31 cellular contexts compared by ENCODE assay signal in the genomic region with DNA sequence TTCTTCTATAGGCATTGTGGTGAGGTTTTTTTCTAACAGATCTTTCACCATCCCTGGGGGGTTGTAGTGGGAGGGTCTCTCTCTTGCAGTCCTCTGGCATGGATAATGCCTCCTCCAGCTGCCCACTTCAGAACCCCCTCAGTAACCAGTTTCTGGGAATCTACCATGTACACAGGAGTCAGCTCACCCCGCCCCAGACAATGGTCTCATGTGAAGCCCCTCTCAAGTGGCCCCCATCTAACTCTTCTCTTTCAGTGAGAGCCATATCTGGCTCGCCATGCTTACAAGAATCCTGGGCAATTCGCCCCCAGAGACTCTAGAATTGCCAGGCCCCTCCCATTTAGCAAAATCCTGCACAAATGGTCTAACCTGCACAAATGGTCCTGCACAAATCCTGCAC.
"Had no signal": no experiment of that assay in that cellular context is flagged by ENCODE, and none has a peak within 500 bp of the region (broad histone marks: within the 10 kb centered on the region; RNA-seq: fewer than 3 reads in every experiment).

No MANE protein-coding gene starts in this region.

- H3K9me3 ChIP-seq: ascending aorta, breast epithelium, colonic mucosa, esophagus muscularis mucosa, gastroesophageal sphincter had no signal

- H3K27me3 ChIP-seq: ascending aorta, breast epithelium, colonic mucosa had no signal

- H3K4me1 ChIP-seq: ascending aorta, breast epithelium, colonic mucosa, esophagus muscularis mucosa, gastroesophageal sphincter had no signal

- H3K4me1 Mint-ChIP-seq: activated CD4-positive, alpha-beta memory T cell treated with anti-CD3 and anti-CD28 coated beads, Interleukin-2, amount 10 ng/mL, durations not matched to agents 7 days and 5 days; activated CD4-positive, alpha-beta T cell treated with anti-CD3 and anti-CD28 coated beads for 36 hours; activated CD4-positive, alpha-beta T cell treated with anti-CD3 and anti-CD28 coated beads, Interleukin-2, amount 10 ng/mL, durations not matched to agents 24 days and 14 days; activated naive CD4-positive, alpha-beta T cell treated with anti-CD3 and anti-CD28 coated beads, Interleukin-2, amount 10 ng/mL, durations not matched to agents 7 days and 5 days had no signal

- H3K4me3 Mint-ChIP-seq: activated CD4-positive, alpha-beta memory T cell treated with anti-CD3 and anti-CD28 coated beads, Interleukin-2, amount 10 ng/mL, durations not matched to agents 7 days and 5 days; activated CD4-positive, alpha-beta T cell treated with anti-CD3 and anti-CD28 coated beads for 36 hours; activated CD4-positive, alpha-beta T cell treated with anti-CD3 and anti-CD28 coated beads, Interleukin-2, amount 10 ng/mL, durations not matched to agents 24 days and 14 days; activated naive CD4-positive, alpha-beta T cell treated with anti-CD3 and anti-CD28 coated beads, Interleukin-2, amount 10 ng/mL, durations not matched to agents 7 days and 5 days; activated naive CD8-positive, alpha-beta T cell treated with anti-CD3 and anti-CD28 coated beads, Interleukin-2, amount 10 ng/mL, durations not matched to agents 7 days and 5 days; activated T-cell treated with anti-CD3 and anti-CD28 coated beads, Interleukin-2, amount 50 U/mL, for 24 hours; activated T-cell treated with anti-CD3 and anti-CD28 coated beads, Interleukin-2, amount 50 U/mL, for 72 hours; brain; dendritic cell treated with granulocyte-macrophage colony-stimulating factor and Interleukin-4, amounts not matched to agents 40 ng/mL and 50 ng/mL, for 4 days; effector memory CD8-positive, alpha-beta T cell had no signal

- H3K27ac Mint-ChIP-seq: activated CD4-positive, alpha-beta memory T cell treated with anti-CD3 and anti-CD28 coated beads, Interleukin-2, amount 10 ng/mL, durations not matched to agents 7 days and 5 days; activated CD4-positive, alpha-beta T cell treated with anti-CD3 and anti-CD28 coated beads for 36 hours; activated CD4-positive, alpha-beta T cell treated with anti-CD3 and anti-CD28 coated beads, Interleukin-2, amount 10 ng/mL, durations not matched to agents 24 days and 14 days; activated naive CD4-positive, alpha-beta T cell treated with anti-CD3 and anti-CD28 coated beads, Interleukin-2, amount 10 ng/mL, durations not matched to agents 7 days and 5 days; activated naive CD4-positive, alpha-beta T cell treated with anti-CD3 and anti-CD28 coated beads, Interleukin-2, amount 50 U/mL, for 72 hours; activated naive CD8-positive, alpha-beta T cell treated with anti-CD3 and anti-CD28 coated beads, Interleukin-2, amount 10 ng/mL, durations not matched to agents 7 days and 5 days; activated T-cell treated with anti-CD3 and anti-CD28 coated beads, Interleukin-2, amount 50 U/mL, for 24 hours; activated T-cell treated with anti-CD3 and anti-CD28 coated beads, Interleukin-2, amount 50 U/mL, for 72 hours; brain; dendritic cell treated with granulocyte-macrophage colony-stimulating factor and Interleukin-4, amounts not matched to agents 40 ng/mL and 50 ng/mL, for 4 days; effector memory CD8-positive, alpha-beta T cell had no signal

- H3K36me3 ChIP-seq: ascending aorta, breast epithelium, cardiac muscle cell, colonic mucosa, esophagus muscularis mucosa, gastroesophageal sphincter had no signal

- ATAC-seq: activated CD4-positive, alpha-beta T cell treated with anti-CD3 and anti-CD28 coated beads for 36 hours; activated naive CD4-positive, alpha-beta T cell treated with anti-CD3 and anti-CD28 coated beads, Interleukin-2, amount 50 U/mL, for 72 hours; activated T-cell treated with anti-CD3 and anti-CD28 coated beads, Interleukin-2, amount 50 U/mL, for 72 hours; effector memory CD8-positive, alpha-beta T cell; foreskin keratinocyte; gastroesophageal sphincter had no signal

- H3K9me3 Mint-ChIP-seq: activated CD4-positive, alpha-beta memory T cell treated with anti-CD3 and anti-CD28 coated beads, Interleukin-2, amount 10 ng/mL, durations not matched to agents 7 days and 5 days; activated CD4-positive, alpha-beta T cell treated with anti-CD3 and anti-CD28 coated beads, Interleukin-2, amount 10 ng/mL, durations not matched to agents 24 days and 14 days; activated naive CD4-positive, alpha-beta T cell treated with anti-CD3 and anti-CD28 coated beads, Interleukin-2, amount 10 ng/mL, durations not matched to agents 7 days and 5 days; activated naive CD4-positive, alpha-beta T cell treated with anti-CD3 and anti-CD28 coated beads, Interleukin-2, amount 50 U/mL, for 72 hours; activated naive CD8-positive, alpha-beta T cell treated with anti-CD3 and anti-CD28 coated beads, Interleukin-2, amount 10 ng/mL, durations not matched to agents 7 days and 5 days; activated T-cell treated with anti-CD3 and anti-CD28 coated beads, Interleukin-2, amount 50 U/mL, for 24 hours; activated T-cell treated with anti-CD3 and anti-CD28 coated beads, Interleukin-2, amount 50 U/mL, for 72 hours; brain; dendritic cell treated with granulocyte-macrophage colony-stimulating factor and Interleukin-4, amounts not matched to agents 40 ng/mL and 50 ng/mL, for 4 days; effector memory CD8-positive, alpha-beta T cell had no signal

- H3K4me3 ChIP-seq: ascending aorta, breast epithelium, cardiac muscle cell, colonic mucosa, dorsolateral prefrontal cortex, esophagus muscularis mucosa, gastroesophageal sphincter had no signal

- DNase-seq: activated CD4-positive, alpha-beta T cell treated with anti-CD3 and anti-CD28 coated beads for 36 hours; activated CD4-positive, alpha-beta T cell treated with anti-CD3 and anti-CD28 coated beads, Interleukin-2, amount 10 ng/mL, durations not matched to agents 24 days and 14 days; activated CD4-positive, alpha-beta T cell treated with anti-CD3 and anti-CD28 coated beads, Interleukin-2, amount 50 U/mL, for 4 hours; activated CD4-positive, CD25-positive, alpha-beta regulatory T cell; activated CD4-positive, CD25-positive, alpha-beta regulatory T cell treated with anti-CD3 and anti-CD28 coated beads, Interleukin-2, amount 50 U/mL, for 72 hours; activated CD8-positive, alpha-beta memory T cell treated with anti-CD3 and anti-CD28 coated beads, Interleukin-2, amount 50 U/mL, for 48 hours; activated gamma-delta T cell; activated naive CD4-positive, alpha-beta T cell; activated naive CD4-positive, alpha-beta T cell treated with anti-CD3 and anti-CD28 coated beads, Interleukin-2, amount 10 ng/mL, durations not matched to agents 7 days and 5 days; activated naive CD8-positive, alpha-beta T cell treated with anti-CD3 and anti-CD28 coated beads, Interleukin-2, amount 10 ng/mL, durations not matched to agents 7 days and 5 days; activated T-cell treated with anti-CD3 and anti-CD28 coated beads for 4 hours; activated T-cell treated with anti-CD3 and anti-CD28 coated beads, Interleukin-2, amount 50 U/mL, for 24 hours; activated T-cell treated with anti-CD3 and anti-CD28 coated beads, Interleukin-2, amount 50 U/mL, for 72 hours; central memory CD4-positive, alpha-beta T cell; cerebellar nuclear complex; colonic mucosa; dorsolateral prefrontal cortex; effector CD4-positive, alpha-beta T cell; effector memory CD8-positive, alpha-beta T cell; erythroblast; foreskin keratinocyte; T-helper 2 cell had no signal

- H3K27ac ChIP-seq: ascending aorta, breast epithelium, cardiac muscle cell, colonic mucosa, dorsolateral prefrontal cortex, esophagus muscularis mucosa, foreskin keratinocyte, gastroesophageal sphincter had no signal

- H3K36me3 Mint-ChIP-seq: activated naive CD4-positive, alpha-beta T cell treated with anti-CD3 and anti-CD28 coated beads, Interleukin-2, amount 10 ng/mL, durations not matched to agents 7 days and 5 days; activated naive CD4-positive, alpha-beta T cell treated with anti-CD3 and anti-CD28 coated beads, Interleukin-2, amount 50 U/mL, for 72 hours; activated naive CD8-positive, alpha-beta T cell treated with anti-CD3 and anti-CD28 coated beads, Interleukin-2, amount 10 ng/mL, durations not matched to agents 7 days and 5 days; brain had no signal
